8 cellular contexts compared by ENCODE assay signal in the genomic region with DNA sequence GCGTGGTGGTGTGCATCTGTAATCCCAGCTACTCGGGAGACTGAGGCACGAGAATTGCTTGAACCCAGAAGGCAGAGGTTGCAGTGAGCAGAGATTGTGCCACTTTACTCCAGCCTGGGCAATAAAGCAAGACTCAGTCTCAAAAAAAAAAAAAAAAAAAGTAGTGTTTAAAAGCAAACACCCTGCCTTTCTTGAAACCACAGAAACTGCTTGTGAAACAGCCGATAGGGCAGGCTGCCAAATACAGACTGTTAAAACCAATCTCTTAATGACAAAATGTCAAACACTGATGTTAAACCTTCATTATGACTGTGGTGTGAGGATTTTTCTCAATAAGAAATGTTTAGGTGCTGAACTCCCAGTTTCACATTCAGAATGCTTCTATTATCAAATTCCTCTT. TPM values are rescaled to one million over a fixed set of nuclear protein-coding genes. Genes with fewer than 3 reads are reported as not detected.
DNase-seq lines count a peak whose midpoint lies in the region; ATAC-seq and TF ChIP-seq lines count a peak whose summit lies in the region.

No MANE protein-coding gene starts in this region.

- DNase-seq in Ammon's horn (ENCODE audit: low spot score), result peak; percentile 50
- DNase-seq in NCI-H69 (lab: John Stamatoyannopoulos, UW), result peak; percentile 44
- peak; percentile 45 for DNase-seq in activated T-cell treated with anti-CD3 and anti-CD28 coated beads for 4 hours
- DNase-seq in right atrium auricular region (ENCODE audit: low spot score), result peak; percentile 73
- peak; percentile 35 to 50 for DNase-seq in stimulated activated CD8-positive, alpha-beta memory T cell treated with anti-CD3 and anti-CD28 coated beads, Interleukin-4, amount 100 ng/mL, for 4 hours (ENCODE audit: low read depth in 2 of 2, low spot score in 1 of 2)
- DNase-seq in DMS153 treated with DMSO at 0.1 percent for 48 hours (lab: John Stamatoyannopoulos, UW; ENCODE audit: unreplicated experiment), result no peak
- no peak for DNase-seq in NCI-H774 (lab: John Stamatoyannopoulos, UW)

- no peaks in the 10 kb centered on the region for H3K27me3 ChIP-seq in right atrium auricular region

- no peak overlapping the region for H3K4me3 ChIP-seq in right atrium auricular region

- ATAC-seq in GM21390 (IDR thresholded peaks at IDR 0.05; ENCODE audit: unreplicated experiment), result peak; percentile 65

- no peaks in the 10 kb centered on the region for H3K9me3 ChIP-seq in right atrium auricular region

- TF ChIP-seq CTCF in right atrium auricular region (IDR thresholded peaks at IDR 0.05), result no peak

- H3K36me3 ChIP-seq in right atrium auricular region, result peaks cover 11% of the 10 kb centered on the region

- peaks cover 0 to 66% of the 10 kb centered on the region in 2 donors for H3K4me1 ChIP-seq in right atrium auricular region

- H3K27ac ChIP-seq in right atrium auricular region, result no peak overlapping the region

RNA-seq across cellular contexts. Expression of a gene that starts 27.3 kb away (rescaled TPM):
- total RNA-seq in right atrium auricular region, result 10 to 100 TPM; 29.3 to 31.5 TPM

RNA-seq across cellular contexts. Expression of a gene that starts 50.8 kb away (rescaled TPM):
- 1 to 10 TPM in 1 of 2 donors, under 1 TPM in 1; 0.90 to 1.7 TPM for total RNA-seq in right atrium auricular region

RNA-seq across cellular contexts. Expression of a gene that starts 53.0 kb away (rescaled TPM):
- total RNA-seq in right atrium auricular region, result 10 to 100 TPM in 1 of 2 donors, 1 to 10 TPM in 1; 7.0 to 12.1 TPM

Comparison
In these comparisons a context has a peak if more than half of its experiments do, and no peak if none do; other contexts are left out.
1. DNase-seq: peak in Ammon's horn (single experiment), NCI-H69 (single experiment), activated T-cell treated with anti-CD3 and anti-CD28 coated beads for 4 hours (single experiment), right atrium auricular region (single experiment) and stimulated activated CD8-positive, alpha-beta memory T cell treated with anti-CD3 and anti-CD28 coated beads, Interleukin-4, amount 100 ng/mL, for 4 hours (2 of 2); none in DMS153 treated with DMSO at 0.1 percent for 48 hours (single experiment) and NCI-H774 (single experiment).